Comparison of ENCODE assay signal across 9 cellular contexts in the genomic region with DNA sequence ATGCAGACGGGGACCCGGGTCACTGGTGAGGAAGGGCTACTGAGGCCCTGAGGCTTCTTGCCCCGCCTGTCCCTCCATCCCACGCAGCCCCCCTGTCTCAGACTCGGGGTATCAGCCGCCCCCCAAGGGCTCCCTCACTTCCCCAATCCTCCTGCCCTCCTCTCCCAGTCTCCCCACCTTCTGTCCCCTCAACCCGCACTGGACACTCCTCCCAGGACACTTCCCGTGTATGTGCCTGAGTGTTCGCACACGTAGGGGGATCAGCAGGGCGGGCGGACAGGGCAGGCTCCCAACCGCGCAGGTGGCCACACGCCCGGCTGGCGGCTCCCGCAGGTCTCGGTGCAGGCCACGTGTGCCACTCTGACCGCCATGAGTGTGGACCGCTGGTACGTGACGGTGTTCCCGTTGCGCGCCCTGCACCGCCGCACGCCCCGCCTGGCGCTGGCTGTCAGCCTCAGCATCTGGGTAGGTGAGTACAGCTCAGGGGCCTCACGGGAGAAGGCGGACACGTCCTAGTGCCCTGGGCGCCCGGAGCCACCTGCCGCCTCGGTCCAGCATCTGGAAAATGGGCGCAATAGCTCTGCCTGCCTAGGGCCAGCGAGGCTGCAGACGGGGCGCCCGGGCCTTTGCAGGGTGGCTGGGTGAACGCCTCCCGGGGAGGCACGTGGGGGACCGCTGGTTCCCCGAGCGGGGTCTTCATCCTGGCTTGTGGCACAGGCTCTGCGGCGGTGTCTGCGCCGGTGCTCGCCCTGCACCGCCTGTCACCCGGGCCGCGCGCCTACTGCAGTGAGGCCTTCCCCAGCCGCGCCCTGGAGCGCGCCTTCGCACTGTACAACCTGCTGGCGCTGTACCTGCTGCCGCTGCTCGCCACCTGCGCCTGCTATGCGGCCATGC. TPM values are rescaled to one million over a fixed set of nuclear protein-coding genes. Genes with fewer than 3 reads are reported as not detected.
DNase-seq lines count a peak whose midpoint lies in the region; ATAC-seq and TF ChIP-seq lines count a peak whose summit lies in the region.
"Had no signal": no experiment of that assay in that cellular context is flagged by ENCODE, and none has a peak within 500 bp of the region (broad histone marks: within the 10 kb centered on the region; RNA-seq: fewer than 3 reads in every experiment).

No MANE protein-coding gene starts in this region.

- no TSS peak for BruUV-seq in Panc1 (replicated peaks; lab: Mats Ljungman, UMichigan)

- no peak for TF ChIP-seq CTCF in Panc1 (IDR thresholded peaks at IDR 0.05)

- CTCF ChIA-PET in Panc1 (lab: Charles Lee): interaction anchor here (0.6 to 0.7 kb wide), 2 partner anchors 52 to 347 kb away, joined by 4 read pairs; no protein-coding TSS in a partner anchor

- H3K27me3 ChIP-seq in Panc1 (ENCODE audit: control insufficient read depth, insufficient read depth, low read length) (no peaks in the 10 kb centered on the region), ectodermal cell (ENCODE audit: control insufficient read depth, insufficient read depth, low read length, poor library complexity, severe bottlenecking) (peaks cover 62% of the 10 kb centered on the region)

- H3K9me3 ChIP-seq in Panc1 (ENCODE audit: control insufficient read depth, insufficient read depth, low read depth, low read length) (no peaks in the 10 kb centered on the region), ectodermal cell (ENCODE audit: control insufficient read depth, low read length) (no peaks in the 10 kb centered on the region)
- H3K9me3 ChIP-seq: adrenal gland had no signal

- no peaks in the 10 kb centered on the region for H3K4me1 ChIP-seq in Panc1 (ENCODE audit: control insufficient read depth, insufficient read depth, low read length)
- H3K4me1 ChIP-seq in ectodermal cell (ENCODE audit: control insufficient read depth, insufficient read depth, low read length): peaks cover 19% of the 10 kb centered on the region

- DNase-seq in DMS79 treated with DMSO at 0.1 percent for 48 hours (lab: John Stamatoyannopoulos, UW) (peak; percentile 30), DMS79 (lab: John Stamatoyannopoulos, UW) (no peak), Panc1 (ENCODE audit: low read depth, low spot score) (no peak), SKM-1 (lab: John Stamatoyannopoulos, UW; ENCODE audit: unreplicated experiment) (no peak), kidney glomerular epithelial cell (lab: John Stamatoyannopoulos, UW) (no peak)
- peak; percentile 36 to 67 (median 60) for DNase-seq in stimulated activated naive CD4-positive, alpha-beta T cell (lab: John Stamatoyannopoulos, UW)
- DNase-seq in effector CD8-positive, alpha-beta T cell (lab: John Stamatoyannopoulos, UW): no peak

- H3K4me3 ChIP-seq in Panc1 (ENCODE audit: low read depth in 2 of 2, low read length in 2 of 2): peak overlapping the region; percentile 26 to 38
- peak overlapping the region; percentile 2 for H3K4me3 ChIP-seq in ectodermal cell (ENCODE audit: insufficient read depth, low read depth, low read length)

- peak; percentile 50 for ATAC-seq in Panc1

- POLR2A ChIA-PET in Panc1 (lab: Charles Lee): interaction anchor here (0.6 kb wide), 1 partner anchor 65 kb away, joined by 3 read pairs; a partner anchor contains a TSS

- intact Hi-C loops in Panc1 (cut with micrococcal nuclease; ENCODE audit: unreplicated experiment): loop anchor here (10.0 kb wide), 1 partner anchor 145 kb away; no protein-coding TSS in a partner anchor

- H3K36me3 ChIP-seq in Panc1 (ENCODE audit: control insufficient read depth, insufficient read depth, low read length) (no peaks in the 10 kb centered on the region), ectodermal cell (ENCODE audit: control insufficient read depth, insufficient read depth, low read length) (no peaks in the 10 kb centered on the region)
- H3K36me3 ChIP-seq: adrenal gland had no signal

- H3K27ac ChIP-seq in Panc1 (ENCODE audit: low read length) (no peak overlapping the region), ectodermal cell (ENCODE audit: insufficient read depth, low read depth, low read length, poor library complexity, severe bottlenecking) (no peak overlapping the region)
- H3K27ac ChIP-seq: adrenal gland had no signal

- in situ Hi-C loops in Panc1 (cut with HindIII; ENCODE audit: low pct_unique_long_range_greater_than_20kb, low sequenced_read_pairs): no loop called here

- 7% methylated on average over 70 of the region's 70 CpGs for WGBS in ectodermal cell, 2 experiments

RNA-seq across cellular contexts. Expression of a gene that starts 2.3 kb away (rescaled TPM):
- 0.92 TPM for total RNA-seq in Panc1 (2021; ENCODE audit: unreplicated experiment)
- polyA plus RNA-seq in Panc1 (2012; ENCODE audit: insufficient read length): 6.5 TPM
- polyA plus RNA-seq in ectodermal cell (2013, experiment 1 of 4): 0.96 TPM
- polyA plus RNA-seq in ectodermal cell (2013, experiment 2 of 4): 0.20 TPM
- 1.1 TPM for polyA plus RNA-seq in ectodermal cell (2013, experiment 3 of 4)
- 0.73 TPM for polyA plus RNA-seq in ectodermal cell (2013, experiment 4 of 4)
- polyA plus RNA-seq: adrenal gland had no signal

RNA-seq across cellular contexts. Expression of a gene that starts 6.4 kb away (rescaled TPM):
- 43.5 TPM for total RNA-seq in Panc1 (2021; ENCODE audit: unreplicated experiment)
- polyA plus RNA-seq in Panc1 (2012; ENCODE audit: insufficient read length): 39.7 TPM
- 62.8 TPM for polyA plus RNA-seq in ectodermal cell (2013, experiment 1 of 4)
- polyA plus RNA-seq in ectodermal cell (2013, experiment 2 of 4): 61.7 TPM
- polyA plus RNA-seq in ectodermal cell (2013, experiment 3 of 4): 62.7 TPM
- 63.5 TPM for polyA plus RNA-seq in ectodermal cell (2013, experiment 4 of 4)

RNA-seq across cellular contexts. Expression of a gene that starts 6.4 kb away (rescaled TPM):
- total RNA-seq in Panc1 (2021; ENCODE audit: unreplicated experiment): 28.9 TPM
- 27.8 TPM for polyA plus RNA-seq in Panc1 (2012; ENCODE audit: insufficient read length)
- 39.2 TPM for polyA plus RNA-seq in ectodermal cell (2013, experiment 1 of 4)
- 51.2 TPM for polyA plus RNA-seq in ectodermal cell (2013, experiment 2 of 4)
- 52.5 TPM for polyA plus RNA-seq in ectodermal cell (2013, experiment 3 of 4)
- polyA plus RNA-seq in ectodermal cell (2013, experiment 4 of 4): 51.1 TPM

RNA-seq across cellular contexts. Expression of a gene that starts 26.1 kb away (rescaled TPM):
- total RNA-seq in Panc1 (2021; ENCODE audit: unreplicated experiment): not detected
- polyA plus RNA-seq in Panc1 (2012; ENCODE audit: insufficient read length): not detected
- polyA plus RNA-seq in ectodermal cell (2013, experiment 1 of 4): 5,588 TPM
- polyA plus RNA-seq in ectodermal cell (2013, experiment 2 of 4): 5,705 TPM
- polyA plus RNA-seq in ectodermal cell (2013, experiment 3 of 4): under 0.01 TPM
- under 0.01 TPM for polyA plus RNA-seq in ectodermal cell (2013, experiment 4 of 4)
- total RNA-seq: adrenal gland had no signal
- polyA plus RNA-seq: adrenal gland had no signal

RNA-seq across cellular contexts. Expression of a gene that starts 26.4 kb away (rescaled TPM):
- total RNA-seq in Panc1 (2021; ENCODE audit: unreplicated experiment): 39.5 TPM
- 58.1 TPM for polyA plus RNA-seq in Panc1 (2012; ENCODE audit: insufficient read length)
- polyA plus RNA-seq in ectodermal cell (2013, experiment 1 of 4): 68.9 TPM
- polyA plus RNA-seq in ectodermal cell (2013, experiment 2 of 4): 79.3 TPM
- polyA plus RNA-seq in ectodermal cell (2013, experiment 3 of 4): 66.9 TPM
- 63.3 TPM for polyA plus RNA-seq in ectodermal cell (2013, experiment 4 of 4)

Comparison
In these comparisons a context has a peak if more than half of its experiments do, and no peak if none do; other contexts are left out.
1. DNase-seq: peak in DMS79 treated with DMSO at 0.1 percent for 48 hours (single experiment) and stimulated activated naive CD4-positive, alpha-beta T cell (6 of 6); none in DMS79 (single experiment), Panc1 (single experiment), SKM-1 (single experiment), effector CD8-positive, alpha-beta T cell (single experiment) and kidney glomerular epithelial cell (single experiment).